16 cellular contexts compared by ENCODE assay signal in genomic region chr2:120898496-120898895, GRCh38.
"Had no signal": no experiment of that assay in that cellular context is flagged by ENCODE, and none has a peak within 500 bp of the region (broad histone marks: within the 10 kb centered on the region; RNA-seq: fewer than 3 reads in every experiment).

No MANE protein-coding gene starts in this region.

- H3K4me3 ChIP-seq: left lung, testis, upper lobe of right lung had no signal

- H3K27me3 ChIP-seq: testis, upper lobe of right lung had no signal

- H3K4me1 Mint-ChIP-seq: naive thymus-derived CD4-positive, alpha-beta T cell; stimulated activated effector memory CD8-positive, alpha-beta T cell treated with anti-CD3 and anti-CD28 coated beads, Interleukin-12 subunit alpha, Interleukin-12 subunit beta, amount 100 ng/mL, for 72 hours had no signal

- H3K36me3 Mint-ChIP-seq: activated naive CD8-positive, alpha-beta T cell; naive thymus-derived CD4-positive, alpha-beta T cell had no signal

- H3K9me3 ChIP-seq: left lung, testis, upper lobe of right lung had no signal

- H3K4me1 ChIP-seq: left lung, parathyroid adenoma, upper lobe of right lung had no signal

- H3K4me3 Mint-ChIP-seq: activated naive CD8-positive, alpha-beta T cell; effector memory CD8-positive, alpha-beta T cell; naive thymus-derived CD4-positive, alpha-beta T cell; stimulated activated effector memory CD8-positive, alpha-beta T cell treated with anti-CD3 and anti-CD28 coated beads, Interleukin-12 subunit alpha, Interleukin-12 subunit beta, amount 100 ng/mL, for 72 hours had no signal

- H3K27ac Mint-ChIP-seq: activated naive CD8-positive, alpha-beta T cell; effector memory CD8-positive, alpha-beta T cell; naive thymus-derived CD4-positive, alpha-beta T cell; stimulated activated effector memory CD8-positive, alpha-beta T cell treated with anti-CD3 and anti-CD28 coated beads, Interleukin-12 subunit alpha, Interleukin-12 subunit beta, amount 100 ng/mL, for 72 hours had no signal

- H3K27ac ChIP-seq: left lung, parathyroid adenoma, upper lobe of right lung, WERI-Rb-1 had no signal

- H3K36me3 ChIP-seq: left lung, upper lobe of right lung, WERI-Rb-1 had no signal

- DNase-seq: activated CD4-positive, alpha-beta T cell treated with anti-CD3 and anti-CD28 coated beads, Interleukin-2, amount 50 U/mL, for 4 hours; activated gamma-delta T cell treated with Interleukin-2 at 50 U/mL for 16 hours; dermis blood vessel endothelial cell; effector memory CD8-positive, alpha-beta T cell; hypothalamus; mammary epithelial cell; naive thymus-derived CD4-positive, alpha-beta T cell; stimulated activated CD4-positive, alpha-beta T cell treated with anti-CD3 and anti-CD28 coated beads, Interleukin-4, amount 100 ng/mL, for 24 hours; T-helper 2 cell; testis; upper lobe of right lung; WERI-Rb-1 had no signal

- H3K9me3 Mint-ChIP-seq: effector memory CD8-positive, alpha-beta T cell; stimulated activated effector memory CD8-positive, alpha-beta T cell treated with anti-CD3 and anti-CD28 coated beads, Interleukin-12 subunit alpha, Interleukin-12 subunit beta, amount 100 ng/mL, for 72 hours had no signal
